Comparison of ENCODE assay signal across 1 cellular context in the genomic region with DNA sequence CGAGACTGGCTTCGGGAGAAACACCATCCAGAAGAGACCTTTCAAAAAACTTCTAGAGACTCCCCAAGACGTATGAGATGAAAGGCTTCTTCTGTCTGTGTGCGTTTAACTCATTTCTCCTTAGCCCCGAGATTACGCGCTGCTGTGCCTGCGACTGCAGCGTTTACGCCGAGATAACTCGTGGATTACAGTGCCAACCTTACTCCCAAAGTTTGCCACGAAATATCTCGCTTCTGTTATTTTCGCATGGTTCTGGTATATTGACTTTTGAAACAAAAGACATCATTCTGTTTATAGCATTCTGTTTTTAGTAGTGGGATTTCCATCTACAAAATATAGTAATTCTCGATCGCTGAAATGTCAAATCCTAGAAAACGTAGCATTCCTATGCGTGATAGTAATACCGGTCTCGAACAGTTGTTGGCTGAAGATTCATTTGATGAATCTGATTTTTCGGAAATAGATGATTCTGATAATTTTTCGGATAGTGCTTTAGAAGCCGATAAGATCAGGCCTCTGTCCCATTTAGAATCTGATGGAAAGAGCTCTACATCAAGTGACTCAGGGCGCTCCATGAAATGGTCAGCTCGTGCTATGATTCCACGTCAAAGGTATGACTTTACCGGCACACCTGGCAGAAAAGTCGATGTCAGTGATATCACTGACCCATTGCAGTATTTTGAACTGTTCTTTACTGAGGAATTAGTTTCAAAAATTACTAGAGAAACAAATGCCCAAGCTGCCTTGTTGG.
TF ChIP-seq lines count a peak whose summit lies in the region.

No MANE protein-coding gene starts in this region.

TF ChIP-seq in GM12878, 131 proteins besides CTCF, POLR2A, EP300 and RAD21:
- TF ChIP-seq, protein P1, sequence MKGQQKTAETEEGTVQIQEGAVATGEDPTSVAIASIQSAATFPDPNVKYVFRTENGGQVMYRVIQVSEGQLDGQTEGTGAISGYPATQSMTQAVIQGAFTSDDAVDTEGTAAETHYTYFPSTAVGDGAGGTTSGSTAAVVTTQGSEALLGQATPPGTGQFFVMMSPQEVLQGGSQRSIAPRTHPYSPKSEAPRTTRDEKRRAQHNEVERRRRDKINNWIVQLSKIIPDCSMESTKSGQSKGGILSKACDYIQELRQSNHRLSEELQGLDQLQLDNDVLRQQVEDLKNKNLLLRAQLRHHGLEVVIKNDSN (IDR thresholded peaks at IDR 0.05; ENCODE audit: borderline replicate concordance, extremely low read length, insufficient read depth, low read depth, low read length), result peak; percentile 36
- 0 out of 2 replicates have a peak, but pooled peaks have one; percentile 4 for TF ChIP-seq RAD51 (IDR thresholded peaks at IDR 0.05)
- TF ChIP-seq, protein P2, sequence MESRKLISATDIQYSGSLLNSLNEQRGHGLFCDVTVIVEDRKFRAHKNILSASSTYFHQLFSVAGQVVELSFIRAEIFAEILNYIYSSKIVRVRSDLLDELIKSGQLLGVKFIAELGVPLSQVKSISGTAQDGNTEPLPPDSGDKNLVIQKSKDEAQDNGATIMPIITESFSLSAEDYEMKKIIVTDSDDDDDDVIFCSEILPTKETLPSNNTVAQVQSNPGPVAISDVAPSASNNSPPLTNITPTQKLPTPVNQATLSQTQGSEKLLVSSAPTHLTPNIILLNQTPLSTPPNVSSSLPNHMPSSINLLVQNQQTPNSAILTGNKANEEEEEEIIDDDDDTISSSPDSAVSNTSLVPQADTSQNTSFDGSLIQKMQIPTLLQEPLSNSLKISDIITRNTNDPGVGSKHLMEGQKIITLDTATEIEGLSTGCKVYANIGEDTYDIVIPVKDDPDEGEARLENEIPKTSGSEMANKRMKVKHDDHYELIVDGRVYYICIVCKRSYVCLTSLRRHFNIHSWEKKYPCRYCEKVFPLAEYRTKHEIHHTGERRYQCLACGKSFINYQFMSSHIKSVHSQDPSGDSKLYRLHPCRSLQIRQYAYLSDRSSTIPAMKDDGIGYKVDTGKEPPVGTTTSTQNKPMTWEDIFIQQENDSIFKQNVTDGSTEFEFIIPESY (IDR thresholded peaks at IDR 0.05), result no peak
- 0 out of 2 replicates have a peak, but pooled peaks have one; percentile 1 for TF ChIP-seq IRF4 (IDR thresholded peaks at IDR 0.05; ENCODE audit: low read depth, low read length)
- TF ChIP-seq LARP7 (IDR thresholded peaks at IDR 0.05), result 0 out of 2 replicates have a peak, but pooled peaks have one; percentile 24
- 0 out of 2 replicates have a peak, but pooled peaks have one; percentile 13 for TF ChIP-seq BACH1 (IDR thresholded peaks at IDR 0.05; ENCODE audit: borderline replicate concordance)
- TF ChIP-seq, protein P3, sequence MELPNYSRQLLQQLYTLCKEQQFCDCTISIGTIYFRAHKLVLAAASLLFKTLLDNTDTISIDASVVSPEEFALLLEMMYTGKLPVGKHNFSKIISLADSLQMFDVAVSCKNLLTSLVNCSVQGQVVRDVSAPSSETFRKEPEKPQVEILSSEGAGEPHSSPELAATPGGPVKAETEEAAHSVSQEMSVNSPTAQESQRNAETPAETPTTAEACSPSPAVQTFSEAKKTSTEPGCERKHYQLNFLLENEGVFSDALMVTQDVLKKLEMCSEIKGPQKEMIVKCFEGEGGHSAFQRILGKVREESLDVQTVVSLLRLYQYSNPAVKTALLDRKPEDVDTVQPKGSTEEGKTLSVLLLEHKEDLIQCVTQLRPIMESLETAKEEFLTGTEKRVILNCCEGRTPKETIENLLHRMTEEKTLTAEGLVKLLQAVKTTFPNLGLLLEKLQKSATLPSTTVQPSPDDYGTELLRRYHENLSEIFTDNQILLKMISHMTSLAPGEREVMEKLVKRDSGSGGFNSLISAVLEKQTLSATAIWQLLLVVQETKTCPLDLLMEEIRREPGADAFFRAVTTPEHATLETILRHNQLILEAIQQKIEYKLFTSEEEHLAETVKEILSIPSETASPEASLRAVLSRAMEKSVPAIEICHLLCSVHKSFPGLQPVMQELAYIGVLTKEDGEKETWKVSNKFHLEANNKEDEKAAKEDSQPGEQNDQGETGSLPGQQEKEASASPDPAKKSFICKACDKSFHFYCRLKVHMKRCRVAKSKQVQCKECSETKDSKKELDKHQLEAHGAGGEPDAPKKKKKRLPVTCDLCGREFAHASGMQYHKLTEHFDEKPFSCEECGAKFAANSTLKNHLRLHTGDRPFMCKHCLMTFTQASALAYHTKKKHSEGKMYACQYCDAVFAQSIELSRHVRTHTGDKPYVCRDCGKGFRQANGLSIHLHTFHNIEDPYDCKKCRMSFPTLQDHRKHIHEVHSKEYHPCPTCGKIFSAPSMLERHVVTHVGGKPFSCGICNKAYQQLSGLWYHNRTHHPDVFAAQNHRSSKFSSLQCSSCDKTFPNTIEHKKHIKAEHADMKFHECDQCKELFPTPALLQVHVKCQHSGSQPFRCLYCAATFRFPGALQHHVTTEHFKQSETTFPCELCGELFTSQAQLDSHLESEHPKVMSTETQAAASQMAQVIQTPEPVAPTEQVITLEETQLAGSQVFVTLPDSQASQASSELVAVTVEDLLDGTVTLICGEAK (IDR thresholded peaks at IDR 0.05; ENCODE audit: borderline replicate concordance), result peak; percentile 5; the same call in 1 of the 2 replicates
- TF ChIP-seq, protein P4, sequence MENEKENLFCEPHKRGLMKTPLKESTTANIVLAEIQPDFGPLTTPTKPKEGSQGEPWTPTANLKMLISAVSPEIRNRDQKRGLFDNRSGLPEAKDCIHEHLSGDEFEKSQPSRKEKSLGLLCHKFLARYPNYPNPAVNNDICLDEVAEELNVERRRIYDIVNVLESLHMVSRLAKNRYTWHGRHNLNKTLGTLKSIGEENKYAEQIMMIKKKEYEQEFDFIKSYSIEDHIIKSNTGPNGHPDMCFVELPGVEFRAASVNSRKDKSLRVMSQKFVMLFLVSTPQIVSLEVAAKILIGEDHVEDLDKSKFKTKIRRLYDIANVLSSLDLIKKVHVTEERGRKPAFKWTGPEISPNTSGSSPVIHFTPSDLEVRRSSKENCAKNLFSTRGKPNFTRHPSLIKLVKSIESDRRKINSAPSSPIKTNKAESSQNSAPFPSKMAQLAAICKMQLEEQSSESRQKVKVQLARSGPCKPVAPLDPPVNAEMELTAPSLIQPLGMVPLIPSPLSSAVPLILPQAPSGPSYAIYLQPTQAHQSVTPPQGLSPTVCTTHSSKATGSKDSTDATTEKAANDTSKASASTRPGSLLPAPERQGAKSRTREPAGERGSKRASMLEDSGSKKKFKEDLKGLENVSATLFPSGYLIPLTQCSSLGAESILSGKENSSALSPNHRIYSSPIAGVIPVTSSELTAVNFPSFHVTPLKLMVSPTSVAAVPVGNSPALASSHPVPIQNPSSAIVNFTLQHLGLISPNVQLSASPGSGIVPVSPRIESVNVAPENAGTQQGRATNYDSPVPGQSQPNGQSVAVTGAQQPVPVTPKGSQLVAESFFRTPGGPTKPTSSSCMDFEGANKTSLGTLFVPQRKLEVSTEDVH (IDR thresholded peaks at IDR 0.05; ENCODE audit: low read depth, partially characterized antibody), result peak; percentile 8
- TF ChIP-seq TARDBP (IDR thresholded peaks at IDR 0.05; ENCODE audit: borderline replicate concordance), result no peak
- no peak for TF ChIP-seq RCOR1 (conservative IDR thresholded peaks at IDR 0.05; ENCODE audit: low read depth, low read length)
- 0 out of 2 replicates have a peak, but pooled peaks have one; percentile 5 for TF ChIP-seq PML (IDR thresholded peaks at IDR 0.05; ENCODE audit: low read length)
- TF ChIP-seq, protein P5, sequence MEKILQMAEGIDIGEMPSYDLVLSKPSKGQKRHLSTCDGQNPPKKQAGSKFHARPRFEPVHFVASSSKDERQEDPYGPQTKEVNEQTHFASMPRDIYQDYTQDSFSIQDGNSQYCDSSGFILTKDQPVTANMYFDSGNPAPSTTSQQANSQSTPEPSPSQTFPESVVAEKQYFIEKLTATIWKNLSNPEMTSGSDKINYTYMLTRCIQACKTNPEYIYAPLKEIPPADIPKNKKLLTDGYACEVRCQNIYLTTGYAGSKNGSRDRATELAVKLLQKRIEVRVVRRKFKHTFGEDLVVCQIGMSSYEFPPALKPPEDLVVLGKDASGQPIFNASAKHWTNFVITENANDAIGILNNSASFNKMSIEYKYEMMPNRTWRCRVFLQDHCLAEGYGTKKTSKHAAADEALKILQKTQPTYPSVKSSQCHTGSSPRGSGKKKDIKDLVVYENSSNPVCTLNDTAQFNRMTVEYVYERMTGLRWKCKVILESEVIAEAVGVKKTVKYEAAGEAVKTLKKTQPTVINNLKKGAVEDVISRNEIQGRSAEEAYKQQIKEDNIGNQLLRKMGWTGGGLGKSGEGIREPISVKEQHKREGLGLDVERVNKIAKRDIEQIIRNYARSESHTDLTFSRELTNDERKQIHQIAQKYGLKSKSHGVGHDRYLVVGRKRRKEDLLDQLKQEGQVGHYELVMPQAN (conservative IDR thresholded peaks at IDR 0.05), result peak; percentile 62
